In genomic region chr19:21604941-21605548, GRCh38 we compare ENCODE assay signal across 8 cellular contexts.
DNase-seq lines count a peak whose midpoint lies in the region; ATAC-seq and TF ChIP-seq lines count a peak whose summit lies in the region.

No MANE protein-coding gene starts in this region.

- H3K36me3 ChIP-seq in brain microvascular endothelial cell (replicated peaks) (no peaks in the 10 kb centered on the region), lower lobe of right lung (no peaks in the 10 kb centered on the region), upper lobe of right lung (no peaks in the 10 kb centered on the region)

- in situ Hi-C loops in brain microvascular endothelial cell (cut with HindIII; ENCODE audit: low pct_ligation_motif_present, low sequenced_read_pairs): no loop called here

- no peaks in the 10 kb centered on the region for H3K27me3 Mint-ChIP-seq in activated T-cell treated with anti-CD3 and anti-CD28 coated beads, Interleukin-2, amount 50 U/mL, for 4 hours (ENCODE audit: low read depth)

- H3K9me3 ChIP-seq in lower lobe of right lung: no peaks in the 10 kb centered on the region
- H3K9me3 ChIP-seq in upper lobe of right lung: no peaks in the 10 kb centered on the region

- H3K4me3 ChIP-seq in brain microvascular endothelial cell (ENCODE audit: low read depth, low read length): peak overlapping the region; percentile 34
- peak overlapping the region; percentile 57 for H3K4me3 ChIP-seq in lower lobe of right lung
- peak overlapping the region; percentile 48 for H3K4me3 ChIP-seq in upper lobe of right lung

- no peaks in the 10 kb centered on the region for H3K27me3 ChIP-seq in brain microvascular endothelial cell (replicated peaks)
- H3K27me3 ChIP-seq in lower lobe of right lung (ENCODE audit: low read depth): no peaks in the 10 kb centered on the region
- no peaks in the 10 kb centered on the region for H3K27me3 ChIP-seq in upper lobe of right lung

- H3K27ac ChIP-seq in brain microvascular endothelial cell (no peak overlapping the region), lower lobe of right lung (peak overlapping the region; percentile 86), upper lobe of right lung (peak overlapping the region; percentile 72)

- H3K9me3 Mint-ChIP-seq in activated T-cell treated with anti-CD3 and anti-CD28 coated beads, Interleukin-2, amount 50 U/mL, for 4 hours: no peaks in the 10 kb centered on the region

- H3K4me1 ChIP-seq in lower lobe of right lung: peaks cover 3% of the 10 kb centered on the region
- peaks cover 6% of the 10 kb centered on the region for H3K4me1 ChIP-seq in upper lobe of right lung

- ATAC-seq in activated T-cell treated with anti-CD3 and anti-CD28 coated beads, Interleukin-2, amount 50 U/mL, for 4 hours: no peak
- ATAC-seq in lower lobe of right lung (peak in 1 of 2 donors; percentile 37), upper lobe of right lung (peak; percentile 37), HG02623 (IDR thresholded peaks at IDR 0.05; ENCODE audit: unreplicated experiment) (no peak), HG02588 (IDR thresholded peaks at IDR 0.05; ENCODE audit: unreplicated experiment) (no peak)

- no peak for TF ChIP-seq CTCF in brain microvascular endothelial cell (IDR thresholded peaks at IDR 0.05; ENCODE audit: low read depth, low read length, missing control alignments)
- no peak for TF ChIP-seq CTCF in lower lobe of right lung (IDR thresholded peaks at IDR 0.05)
- no peak for TF ChIP-seq CTCF in upper lobe of right lung (IDR thresholded peaks at IDR 0.05)

- peaks cover 18% of the 10 kb centered on the region for H3K4me1 Mint-ChIP-seq in activated T-cell treated with anti-CD3 and anti-CD28 coated beads, Interleukin-2, amount 50 U/mL, for 4 hours (ENCODE audit: low read depth)

- DNase-seq in activated T-cell treated with anti-CD3 and anti-CD28 coated beads, Interleukin-2, amount 50 U/mL, for 4 hours: no peak
- DNase-seq in activated T-cell treated with anti-CD3 and anti-CD28 coated beads for 4 hours: no peak
- no peak for DNase-seq in brain microvascular endothelial cell
- no peak for DNase-seq in lower lobe of right lung
- no peak for DNase-seq in upper lobe of right lung
- no peak for DNase-seq in activated effector memory CD4-positive, alpha-beta T cell treated with Interleukin-2 at 50 U/mL for 16 hours

- intact Hi-C loops in lower lobe of right lung (cut with DNase I) (no loop called here), upper lobe of right lung (cut with DNase I) (no loop called here)

- no peaks in the 10 kb centered on the region for H3K36me3 Mint-ChIP-seq in activated T-cell treated with anti-CD3 and anti-CD28 coated beads, Interleukin-2, amount 50 U/mL, for 4 hours (ENCODE audit: insufficient read depth)

- peak overlapping the region; percentile 83 for H3K4me3 Mint-ChIP-seq in activated T-cell treated with anti-CD3 and anti-CD28 coated beads, Interleukin-2, amount 50 U/mL, for 4 hours
